Comparison of ENCODE assay signal across 1 cellular context in genomic region chr2:219286436-219287115, GRCh38.
TF ChIP-seq lines count a peak whose summit lies in the region.

No MANE protein-coding gene starts in this region.

TF ChIP-seq in HCT116, 20 proteins besides CTCF, POLR2A, EP300 and RAD21 (continued from another document):
- TF ChIP-seq ZBTB33 (IDR thresholded peaks at IDR 0.05; ENCODE audit: extremely low read depth, insufficient replicate concordance, low read length) = no peak
- TF ChIP-seq ZFX (IDR thresholded peaks at IDR 0.05) = no peak
- TF ChIP-seq CEBPB (IDR thresholded peaks at IDR 0.05; ENCODE audit: low read depth) = no peak
- TF ChIP-seq TCF7L2 (IDR thresholded peaks at IDR 0.05; ENCODE audit: borderline replicate concordance, extremely low read depth, insufficient read depth, insufficient read length) = no peak
- TF ChIP-seq EGR1 (IDR thresholded peaks at IDR 0.05; ENCODE audit: low read depth) = no peak
